In the genomic region with DNA sequence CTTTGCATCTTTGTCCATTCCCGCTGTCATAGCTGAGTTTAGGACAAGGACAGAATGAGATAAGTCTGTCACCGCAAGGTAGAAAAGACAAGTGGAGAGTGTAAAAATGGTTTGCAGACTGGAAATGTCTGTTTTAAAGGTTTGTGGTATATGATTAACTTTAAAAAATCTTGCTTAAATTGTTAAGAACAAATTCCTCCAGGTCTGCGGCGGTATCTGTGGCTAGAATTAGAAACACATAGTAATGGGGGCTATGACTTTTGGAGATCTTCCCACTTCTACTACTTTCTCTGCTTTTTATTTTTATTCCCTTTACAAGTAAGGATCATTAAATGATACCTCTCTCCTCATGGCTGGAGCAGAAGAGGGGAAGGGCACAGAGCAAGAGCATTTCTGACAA, we compare ENCODE assay signal across 22 cellular contexts.
DNase-seq lines count a peak whose midpoint lies in the region; ATAC-seq and TF ChIP-seq lines count a peak whose summit lies in the region.
"Had no signal": no experiment of that assay in that cellular context is flagged by ENCODE, and none has a peak within 500 bp of the region (broad histone marks: within the 10 kb centered on the region; RNA-seq: fewer than 3 reads in every experiment).

No MANE protein-coding gene starts in this region.

- intact Hi-C loops in thyroid gland (cut with DNase I): no loop called here

- DNase-seq in EH (ENCODE audit: low read depth): peak; percentile 46
- DNase-seq in LHCN-M2 (ENCODE audit: low read depth): peak; percentile 20
- peak; percentile 35 for DNase-seq in astrocyte of the spinal cord (ENCODE audit: low read depth, low spot score)
- peak; percentile 54 for DNase-seq in renal cortical epithelial cell (ENCODE audit: low read depth)
- DNase-seq in NCI-H1694 (lab: John Stamatoyannopoulos, UW): no peak
- no peak for DNase-seq in thyroid gland
- no peak for DNase-seq in coronary artery (ENCODE audit: low spot score)
- DNase-seq: CD4-positive, CD25-positive, alpha-beta regulatory T cell; Karpas-422; NCI-H1105; NCI-H1436 treated with DMSO at 0.1 percent for 48 hours; NCI-H1930; NCI-H2107; NCI-H446; NCI-H526; NCI-H82; NK-92 treated with Interleukin-12 subunit alpha and Interleukin-12 subunit beta, amount 100 ng/mL, for 24 hours; PC-9; Right ventricle myocardium superior; RPMI8226 had no signal

- 85 to 97% methylated on average over 4 of the region's 4 CpGs for WGBS in thyroid gland, 2 donors

- no peak for TF ChIP-seq CTCF in astrocyte of the spinal cord (IDR thresholded peaks at IDR 0.05; ENCODE audit: low read depth, low read length)
- TF ChIP-seq CTCF in thyroid gland (IDR thresholded peaks at IDR 0.05): no peak
- TF ChIP-seq CTCF in coronary artery (IDR thresholded peaks at IDR 0.05): no peak

- no peak overlapping the region for H3K4me3 ChIP-seq in astrocyte of the spinal cord (ENCODE audit: low read depth, low read length)
- H3K4me3 ChIP-seq in thyroid gland (replicated peaks in 1 of 3): no peak overlapping the region
- H3K4me3 ChIP-seq in coronary artery: no peak overlapping the region
- H3K4me3 ChIP-seq: BLaER1, PC-9 had no signal

- no peak overlapping the region for H3K27ac ChIP-seq in thyroid gland
- no peak overlapping the region for H3K27ac ChIP-seq in coronary artery
- H3K27ac ChIP-seq: BLaER1, PC-9 had no signal

- in situ Hi-C loops in astrocyte of the spinal cord (cut with HindIII; ENCODE audit: low sequenced_read_pairs): no loop called here

- no peak for ATAC-seq in GM19023 (IDR thresholded peaks at IDR 0.05; ENCODE audit: unreplicated experiment)

- H3K27me3 ChIP-seq in thyroid gland: no peaks in the 10 kb centered on the region
- H3K27me3 ChIP-seq: BLaER1 had no signal

- H3K4me1 ChIP-seq in thyroid gland: no peaks in the 10 kb centered on the region

- H3K36me3 ChIP-seq in thyroid gland: no peaks in the 10 kb centered on the region
- H3K36me3 ChIP-seq: BLaER1 had no signal

- H3K9me3 ChIP-seq in thyroid gland: no peaks in the 10 kb centered on the region

- TF ChIP-seq POLR2A in thyroid gland (IDR thresholded peaks at IDR 0.05): no peak

Comparison
In these comparisons a context has a peak if more than half of its experiments do, and no peak if none do; other contexts are left out.
1. DNase-seq: peak in EH (single experiment), LHCN-M2 (single experiment), astrocyte of the spinal cord (single experiment) and renal cortical epithelial cell (single experiment); none in NCI-H1694 (single experiment), thyroid gland (0 of 2) and coronary artery (single experiment).